8 cellular contexts compared by ENCODE assay signal in genomic region chr1:9410737-9411297, GRCh38.
A peak's percentile ranks its signal among the peaks of the same experiment; 100 is the strongest.
DNase-seq lines count a peak whose midpoint lies in the region; ATAC-seq and TF ChIP-seq lines count a peak whose summit lies in the region.

No MANE protein-coding gene starts in this region.

- H3K36me3 ChIP-seq in mammary epithelial cell (ENCODE audit: insufficient read depth, low read length) (no peaks in the 10 kb centered on the region), testis (ENCODE audit: low read depth, missing control alignments) (no peaks in the 10 kb centered on the region)

- no peak overlapping the region for H3K9ac ChIP-seq in mammary epithelial cell (ENCODE audit: insufficient read depth, low read length)

- DNase-seq in mammary epithelial cell, result peak; percentile 23
- DNase-seq in MCF 10A (ENCODE audit: unreplicated experiment), result no peak
- DNase-seq in OCI-M1 (lab: John Stamatoyannopoulos, UW), result peak; percentile 94
- peak; percentile 68 to 90 for DNase-seq in erythroblast (lab: John Stamatoyannopoulos, UW)
- DNase-seq in testis, result peak; percentile 44
- DNase-seq in stimulated activated CD4-positive, alpha-beta T cell treated with anti-CD3 and anti-CD28 coated beads, Interleukin-4, amount 100 ng/mL, for 1 hour, result no peak
- no peak for DNase-seq in activated CD4-positive, CD25-positive, alpha-beta regulatory T cell (lab: John Stamatoyannopoulos, UW)

- no peak overlapping the region for H3K4me3 ChIP-seq in mammary epithelial cell (replicated peaks in 1 of 3; ENCODE audit: insufficient read depth in 1 of 3, low read depth in 2 of 3, low read length in 3 of 3)
- no peak overlapping the region for H3K4me3 ChIP-seq in testis

- in situ Hi-C loops in mammary epithelial cell (cut with MboI; ENCODE audit: low sequenced_read_pairs in 2 of 2), result no loop called here

- no peak overlapping the region for H3K4me3 Mint-ChIP-seq in MCF 10A (ENCODE audit: unreplicated experiment)

- H3K4me1 ChIP-seq in mammary epithelial cell (ENCODE audit: insufficient read depth, low read length) (peaks cover 17% of the 10 kb centered on the region), testis (peaks cover 29% of the 10 kb centered on the region)

- no peak for TF ChIP-seq CTCF in mammary epithelial cell (conservative IDR thresholded peaks at IDR 0.05 in 1 of 2, IDR thresholded peaks at IDR 0.05 in 1 of 2; ENCODE audit: extremely low read depth in 1 of 2, insufficient read depth in 1 of 2, low read depth in 1 of 2, low read length in 2 of 2)
- no peak for TF ChIP-seq CTCF in MCF 10A (IDR thresholded peaks at IDR 0.05; ENCODE audit: unreplicated experiment)
- TF ChIP-seq CTCF in testis (IDR thresholded peaks at IDR 0.05), result no peak

- H3K79me2 ChIP-seq in mammary epithelial cell (ENCODE audit: insufficient read depth, low read length), result no peaks in the 10 kb centered on the region

- no peaks in the 10 kb centered on the region for H4K20me1 ChIP-seq in mammary epithelial cell (ENCODE audit: insufficient read depth, low read length)

- BruUV-seq in mammary epithelial cell (replicated peaks; lab: Mats Ljungman, UMichigan), result no TSS peak
- BruUV-seq in MCF 10A (replicated peaks; lab: Mats Ljungman, UMichigan), result no TSS peak

- no peak for ATAC-seq in GM21576 (IDR thresholded peaks at IDR 0.05; ENCODE audit: unreplicated experiment)

- dilution Hi-C loops in mammary epithelial cell (cut with HindIII; ENCODE audit: low sequenced_read_pairs), result no loop called here

- POLR2A ChIA-PET in MCF 10A (lab: Yijun Ruan, JAX), result interaction anchor here (1.1 kb wide), 1 partner anchor 89 kb away, joined by 5 read pairs; no protein-coding TSS in a partner anchor

- CTCF ChIA-PET in mammary epithelial cell (lab: Charles Lee; ENCODE audit: low non-redundant PET) (no interaction called here), MCF 10A (lab: Yijun Ruan, JAX) (interaction anchor here (0.6 kb wide), 1 partner anchor 11 kb away, joined by 5 read pairs; no protein-coding TSS in a partner anchor)

- H2AFZ ChIP-seq in mammary epithelial cell (ENCODE audit: low read depth, low read length), result no peak overlapping the region

- intact Hi-C loops in mammary epithelial cell (cut with micrococcal nuclease) (no loop called here), MCF 10A (cut with micrococcal nuclease) (no loop called here), testis (cut with DNase I; ENCODE audit: low total_unique reads) (no loop called here)

- H3K4me2 ChIP-seq in mammary epithelial cell (ENCODE audit: insufficient read depth, low read depth, low read length), result no peak overlapping the region

- H3K4me1 Mint-ChIP-seq in MCF 10A (ENCODE audit: insufficient read depth, unreplicated experiment), result no peaks in the 10 kb centered on the region

- TF ChIP-seq POLR2A in erythroblast (IDR thresholded peaks at IDR 0.05; ENCODE audit: low read length) (no peak), testis (IDR thresholded peaks at IDR 0.05) (no peak)

- no peaks in the 10 kb centered on the region for H3K27me3 Mint-ChIP-seq in MCF 10A (ENCODE audit: insufficient read depth, unreplicated experiment)

- no peak overlapping the region for H3K27ac Mint-ChIP-seq in MCF 10A (ENCODE audit: low read depth, unreplicated experiment)

- H3K27ac ChIP-seq in mammary epithelial cell (ENCODE audit: insufficient read depth, low read depth, low read length) (no peak overlapping the region), testis (no peak overlapping the region)

- H3K9me3 Mint-ChIP-seq in MCF 10A (ENCODE audit: unreplicated experiment), result peaks cover 8% of the 10 kb centered on the region

- H3K9me3 ChIP-seq in mammary epithelial cell (replicated peaks; ENCODE audit: insufficient read depth, low read length) (no peaks in the 10 kb centered on the region), testis (no peaks in the 10 kb centered on the region)

- H3K36me3 Mint-ChIP-seq in MCF 10A (ENCODE audit: insufficient read depth, unreplicated experiment), result no peaks in the 10 kb centered on the region

- H3K27me3 ChIP-seq in mammary epithelial cell (ENCODE audit: insufficient read depth, low read length), result no peaks in the 10 kb centered on the region
- H3K27me3 ChIP-seq in testis, result no peaks in the 10 kb centered on the region

- WGBS in mammary epithelial cell (ENCODE audit: low coverage, missing lambda C conversion rate), result 97% methylated on average over 6 of the region's 7 CpGs
- WGBS in testis, 2 donors, result 61 to 69% methylated on average over 7 of the region's 7 CpGs

Comparison
In these comparisons a context has a peak if more than half of its experiments do, and no peak if none do; other contexts are left out.
1. DNase-seq: peak in mammary epithelial cell (single experiment), OCI-M1 (single experiment), erythroblast (2 of 2) and testis (single experiment); none in MCF 10A (single experiment), stimulated activated CD4-positive, alpha-beta T cell treated with anti-CD3 and anti-CD28 coated beads, Interleukin-4, amount 100 ng/mL, for 1 hour (single experiment) and activated CD4-positive, CD25-positive, alpha-beta regulatory T cell (0 of 4).